In genomic region chrX:96410927-96411326, GRCh38 we compare ENCODE assay signal across 2 cellular contexts.
TF ChIP-seq lines count a peak whose summit lies in the region.

No MANE protein-coding gene starts in this region.

TF ChIP-seq in IMR-90, 13 proteins besides CTCF, POLR2A, EP300 and RAD21:
- peak; percentile 94 for TF ChIP-seq MAFK (IDR thresholded peaks at IDR 0.05; ENCODE audit: low read depth, low read length)
- TF ChIP-seq ELK1 (IDR thresholded peaks at IDR 0.05; ENCODE audit: borderline replicate concordance, low read depth, low read length): no peak

TF ChIP-seq in endothelial cell of umbilical vein, 7 proteins besides CTCF, POLR2A, EP300 and RAD21:
- TF ChIP-seq EZH2 (IDR thresholded peaks at IDR 0.05; ENCODE audit: borderline replicate concordance, low read depth, low read length, severe bottlenecking) (no peak), FOS (IDR thresholded peaks at IDR 0.05; ENCODE audit: borderline replicate concordance, insufficient read depth, low read length) (no peak)
